ENCODE assay signal across 15 cellular contexts in the genomic region with DNA sequence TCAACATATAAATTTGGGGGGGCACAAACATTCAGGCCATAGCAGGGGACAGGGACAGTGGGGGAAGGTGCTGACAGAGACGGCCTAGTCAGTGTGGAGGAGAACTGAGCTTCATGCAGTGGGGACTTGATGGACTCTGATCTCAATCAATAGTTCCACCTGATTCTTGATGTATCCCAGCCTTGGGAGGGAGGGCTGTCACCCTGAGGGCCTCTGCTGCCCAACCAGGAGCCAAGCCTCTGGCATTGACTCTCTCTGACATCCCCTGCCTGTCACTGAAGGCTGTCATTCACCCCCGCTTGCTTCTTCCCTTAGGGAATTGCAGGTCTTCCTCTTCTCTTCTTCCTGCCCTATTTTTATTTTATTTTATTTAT.
A peak's percentile ranks its signal among the peaks of the same experiment; 100 is the strongest.
DNase-seq lines count a peak whose midpoint lies in the region; ATAC-seq and TF ChIP-seq lines count a peak whose summit lies in the region.
"Had no signal": no experiment of that assay in that cellular context is flagged by ENCODE, and none has a peak within 500 bp of the region (broad histone marks: within the 10 kb centered on the region; RNA-seq: fewer than 3 reads in every experiment).

No MANE protein-coding gene starts in this region.

- H3K9me3 Mint-ChIP-seq in activated CD4-positive, alpha-beta T cell treated with anti-CD3 and anti-CD28 coated beads, Interleukin-2, amount 10 ng/mL, durations not matched to agents 24 days and 14 days, result peaks cover 3% of the 10 kb centered on the region
- H3K9me3 Mint-ChIP-seq in activated CD4-positive, alpha-beta T cell treated with anti-CD3 and anti-CD28 coated beads for 36 hours (ENCODE audit: low read depth), result peaks cover 2% of the 10 kb centered on the region
- H3K9me3 Mint-ChIP-seq in activated T-helper 2 cell treated with anti-CD3 and anti-CD28 coated beads, Interferon-gamma antibody, Interleukin-2, Interleukin-4, amounts not matched to agents 10 μg/mL and 5 μg/mL and 100 μg/mL, durations not matched to agents 14 hours and 24 hours and 36 hours, result peaks cover 2% of the 10 kb centered on the region
- H3K9me3 Mint-ChIP-seq: H9 had no signal

- H3K27me3 Mint-ChIP-seq in activated CD4-positive, alpha-beta T cell treated with anti-CD3 and anti-CD28 coated beads, Interleukin-2, amount 10 ng/mL, durations not matched to agents 24 days and 14 days, result no peaks in the 10 kb centered on the region
- no peaks in the 10 kb centered on the region for H3K27me3 Mint-ChIP-seq in activated CD4-positive, alpha-beta T cell treated with anti-CD3 and anti-CD28 coated beads for 36 hours
- no peaks in the 10 kb centered on the region for H3K27me3 Mint-ChIP-seq in activated T-helper 2 cell treated with anti-CD3 and anti-CD28 coated beads, Interferon-gamma antibody, Interleukin-2, Interleukin-4, amounts not matched to agents 10 μg/mL and 5 μg/mL and 100 μg/mL, durations not matched to agents 14 hours and 24 hours and 36 hours (ENCODE audit: low read depth)
- H3K27me3 Mint-ChIP-seq: CD4-positive, alpha-beta memory T cell had no signal

- H3K36me3 Mint-ChIP-seq in activated CD4-positive, alpha-beta T cell treated with anti-CD3 and anti-CD28 coated beads, Interleukin-2, amount 10 ng/mL, durations not matched to agents 24 days and 14 days (ENCODE audit: low read depth), result peaks cover 19% of the 10 kb centered on the region
- H3K36me3 Mint-ChIP-seq in activated CD4-positive, alpha-beta T cell treated with anti-CD3 and anti-CD28 coated beads for 36 hours (ENCODE audit: low read depth), result peaks cover 1% of the 10 kb centered on the region
- peaks cover 34% of the 10 kb centered on the region for H3K36me3 Mint-ChIP-seq in activated T-helper 2 cell treated with anti-CD3 and anti-CD28 coated beads, Interferon-gamma antibody, Interleukin-2, Interleukin-4, amounts not matched to agents 10 μg/mL and 5 μg/mL and 100 μg/mL, durations not matched to agents 14 hours and 24 hours and 36 hours (ENCODE audit: low read depth)

- H3K4me3 Mint-ChIP-seq in activated CD4-positive, alpha-beta T cell treated with anti-CD3 and anti-CD28 coated beads, Interleukin-2, amount 10 ng/mL, durations not matched to agents 24 days and 14 days, result no peak overlapping the region
- H3K4me3 Mint-ChIP-seq in activated CD4-positive, alpha-beta T cell treated with anti-CD3 and anti-CD28 coated beads for 36 hours, result no peak overlapping the region
- no peak overlapping the region for H3K4me3 Mint-ChIP-seq in activated T-helper 2 cell treated with anti-CD3 and anti-CD28 coated beads, Interferon-gamma antibody, Interleukin-2, Interleukin-4, amounts not matched to agents 10 μg/mL and 5 μg/mL and 100 μg/mL, durations not matched to agents 14 hours and 24 hours and 36 hours (ENCODE audit: low read depth)
- H3K4me3 Mint-ChIP-seq: H9 had no signal

- no peak overlapping the region for H3K9ac ChIP-seq in BLaER1 treated with 17β-estradiol and CSF1 and Interleukin-3, amounts not matched to agents 10 nM and 100 nM

- peaks cover 51% of the 10 kb centered on the region for H3K4me1 Mint-ChIP-seq in activated CD4-positive, alpha-beta T cell treated with anti-CD3 and anti-CD28 coated beads, Interleukin-2, amount 10 ng/mL, durations not matched to agents 24 days and 14 days
- H3K4me1 Mint-ChIP-seq in activated CD4-positive, alpha-beta T cell treated with anti-CD3 and anti-CD28 coated beads for 36 hours, result peaks cover 42% of the 10 kb centered on the region
- peaks cover 51% of the 10 kb centered on the region for H3K4me1 Mint-ChIP-seq in activated T-helper 2 cell treated with anti-CD3 and anti-CD28 coated beads, Interferon-gamma antibody, Interleukin-2, Interleukin-4, amounts not matched to agents 10 μg/mL and 5 μg/mL and 100 μg/mL, durations not matched to agents 14 hours and 24 hours and 36 hours (ENCODE audit: low read depth)

- peak overlapping the region in 10 of 11 experiments; percentile 9 to 68 (median 52); a peak in 16 of 22 replicates for H3K4me2 ChIP-seq in BLaER1 treated with 17β-estradiol and CSF1 and Interleukin-3, amounts not matched to agents 10 nM and 100 nM

- POLR2A ChIA-PET in activated CD4-positive, alpha-beta T cell treated with anti-CD3 and anti-CD28 coated beads for 36 hours (lab: Charles Lee), result no interaction called here

- no peak for TF ChIP-seq CTCF in right lobe of liver (IDR thresholded peaks at IDR 0.05)

- H3K4me1 ChIP-seq in BLaER1 treated with 17β-estradiol and CSF1 and Interleukin-3, amounts not matched to agents 10 nM and 100 nM, result peaks cover 22 to 40% (median 31%) of the 10 kb centered on the region in 10 experiments
- peaks cover 0 to 13% (median 7%) of the 10 kb centered on the region in 4 donors for H3K4me1 ChIP-seq in right lobe of liver

- CTCF ChIA-PET in activated CD4-positive, alpha-beta T cell treated with anti-CD3 and anti-CD28 coated beads for 36 hours (lab: Charles Lee), result interaction anchor here (0.7 kb wide), 1 partner anchor 58 kb away, joined by 3 read pairs; no protein-coding TSS in a partner anchor

- no peak overlapping the region for H3K27ac ChIP-seq in BLaER1 treated with 17β-estradiol and CSF1 and Interleukin-3, amounts not matched to agents 10 nM and 100 nM
- peak overlapping the region in 1 of 3 donors; percentile 11 for H3K27ac ChIP-seq in right lobe of liver
- H3K27ac ChIP-seq: C4-2B had no signal

- no peak for ATAC-seq in activated CD4-positive, alpha-beta T cell treated with anti-CD3 and anti-CD28 coated beads for 36 hours
- ATAC-seq in right lobe of liver, result peak; percentile 53 to 88 (median 70)
- no peak for ATAC-seq in HG02852 (IDR thresholded peaks at IDR 0.05; ENCODE audit: unreplicated experiment)

- intact Hi-C loops in activated CD4-positive, alpha-beta T cell treated with anti-CD3 and anti-CD28 coated beads, Interleukin-2, amount 10 ng/mL, durations not matched to agents 24 days and 14 days (cut with micrococcal nuclease), result loop anchor here (1.0 kb wide), 1 partner anchor 9 kb away; no protein-coding TSS in a partner anchor
- intact Hi-C loops in activated CD4-positive, alpha-beta T cell treated with anti-CD3 and anti-CD28 coated beads for 36 hours (cut with DNase I, micrococcal nuclease), result no loop called here
- intact Hi-C loops in activated T-helper 2 cell treated with anti-CD3 and anti-CD28 coated beads, Interferon-gamma antibody, Interleukin-2, Interleukin-4, amounts not matched to agents 10 μg/mL and 5 μg/mL and 100 μg/mL, durations not matched to agents 14 hours and 24 hours and 36 hours (cut with micrococcal nuclease), result no loop called here
- intact Hi-C loops in right lobe of liver (cut with DNase I), result no loop called here
- intact Hi-C loops in head of caudate nucleus (cut with DNase I), result no loop called here

- WGBS in right lobe of liver (ENCODE audit: insufficient coverage, low coverage, low lambda C conversion rate, missing lambda C conversion rate), result 55% methylated on average over 2 of the region's 2 CpGs

- no peaks in the 10 kb centered on the region for H3K27me3 ChIP-seq in BLaER1 treated with 17β-estradiol and CSF1 and Interleukin-3, amounts not matched to agents 10 nM and 100 nM
- no peaks in the 10 kb centered on the region for H3K27me3 ChIP-seq in right lobe of liver

- TF ChIP-seq POLR2A in right lobe of liver (IDR thresholded peaks at IDR 0.05), result no peak

- no peak overlapping the region for H3K27ac Mint-ChIP-seq in activated CD4-positive, alpha-beta T cell treated with anti-CD3 and anti-CD28 coated beads, Interleukin-2, amount 10 ng/mL, durations not matched to agents 24 days and 14 days
- H3K27ac Mint-ChIP-seq in activated CD4-positive, alpha-beta T cell treated with anti-CD3 and anti-CD28 coated beads for 36 hours, result no peak overlapping the region
- H3K27ac Mint-ChIP-seq in activated T-helper 2 cell treated with anti-CD3 and anti-CD28 coated beads, Interferon-gamma antibody, Interleukin-2, Interleukin-4, amounts not matched to agents 10 μg/mL and 5 μg/mL and 100 μg/mL, durations not matched to agents 14 hours and 24 hours and 36 hours, result peak overlapping the region; percentile 26
- H3K27ac Mint-ChIP-seq: H9 had no signal

- DNase-seq in activated CD4-positive, alpha-beta T cell treated with anti-CD3 and anti-CD28 coated beads, Interleukin-2, amount 10 ng/mL, durations not matched to agents 24 days and 14 days, result peak; percentile 55
- no peak for DNase-seq in activated CD4-positive, alpha-beta T cell treated with anti-CD3 and anti-CD28 coated beads for 36 hours
- DNase-seq in activated T-helper 2 cell treated with anti-CD3 and anti-CD28 coated beads, Interferon-gamma antibody, Interleukin-2, Interleukin-4, amounts not matched to agents 10 μg/mL and 5 μg/mL and 100 μg/mL, durations not matched to agents 14 hours and 24 hours and 36 hours (ENCODE audit: low spot score), result no peak
- peak in 2 of 3 donors; percentile 52 to 57 for DNase-seq in right lobe of liver
- DNase-seq in head of caudate nucleus, result no peak
- DNase-seq: ACHN; CD4-positive, alpha-beta memory T cell; DMS153; DMS79 treated with DMSO at 0.1 percent for 48 hours; EL; GOT3; H9 had no signal

- no peaks in the 10 kb centered on the region for H4K20me1 ChIP-seq in BLaER1 treated with 17β-estradiol and CSF1 and Interleukin-3, amounts not matched to agents 10 nM and 100 nM

- H3K4me3 ChIP-seq in BLaER1 treated with 17β-estradiol and CSF1 and Interleukin-3, amounts not matched to agents 10 nM and 100 nM, result no peak overlapping the region
- no peak overlapping the region for H3K4me3 ChIP-seq in right lobe of liver

- H3K9me3 ChIP-seq in BLaER1 treated with 17β-estradiol and CSF1 and Interleukin-3, amounts not matched to agents 10 nM and 100 nM (replicated peaks in 1 of 11), result peaks cover 0 to 22% (median 9%) of the 10 kb centered on the region in 11 experiments; a peak in 9 of 22 replicates
- H3K9me3 ChIP-seq in right lobe of liver, result no peaks in the 10 kb centered on the region

- H3K36me3 ChIP-seq in BLaER1 treated with 17β-estradiol and CSF1 and Interleukin-3, amounts not matched to agents 10 nM and 100 nM, result no peaks in the 10 kb centered on the region
- H3K36me3 ChIP-seq in right lobe of liver, result no peaks in the 10 kb centered on the region

Comparison
In these comparisons a context has a peak if more than half of its experiments do, and no peak if none do; other contexts are left out.
1. DNase-seq: peak in activated CD4-positive, alpha-beta T cell treated with anti-CD3 and anti-CD28 coated beads, Interleukin-2, amount 10 ng/mL, durations not matched to agents 24 days and 14 days (single experiment) and right lobe of liver (2 of 3); none in activated CD4-positive, alpha-beta T cell treated with anti-CD3 and anti-CD28 coated beads for 36 hours (single experiment), activated T-helper 2 cell treated with anti-CD3 and anti-CD28 coated beads, Interferon-gamma antibody, Interleukin-2, Interleukin-4, amounts not matched to agents 10 μg/mL and 5 μg/mL and 100 μg/mL, durations not matched to agents 14 hours and 24 hours and 36 hours (single experiment) and head of caudate nucleus (0 of 42).
2. ATAC-seq: peak in right lobe of liver (4 of 4); none in activated CD4-positive, alpha-beta T cell treated with anti-CD3 and anti-CD28 coated beads for 36 hours (single experiment) and HG02852 (single experiment).